In the genomic region with DNA sequence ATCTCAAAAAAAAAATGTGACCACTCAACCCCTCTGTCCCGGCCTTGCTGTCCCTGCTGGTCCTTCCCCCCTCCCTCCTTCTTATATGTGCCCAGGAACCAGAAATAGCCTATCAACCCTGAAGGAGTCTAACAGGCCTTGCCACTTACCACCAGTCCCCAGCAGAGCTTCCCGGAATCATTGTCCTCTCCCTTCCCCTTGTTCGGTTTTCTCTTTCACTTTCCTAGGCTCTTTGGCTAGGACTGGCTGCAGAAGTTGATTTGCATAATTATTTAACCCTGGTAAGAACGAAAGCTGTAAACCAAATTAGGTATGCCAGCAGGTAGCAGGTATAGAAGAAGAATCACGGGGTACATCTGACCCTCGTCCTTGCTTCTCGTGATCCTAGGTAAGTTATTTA, we compare ENCODE assay signal across 12 cellular contexts.
DNase-seq lines count a peak whose midpoint lies in the region; ATAC-seq and TF ChIP-seq lines count a peak whose summit lies in the region.
"Had no signal": no experiment of that assay in that cellular context is flagged by ENCODE, and none has a peak within 500 bp of the region (broad histone marks: within the 10 kb centered on the region; RNA-seq: fewer than 3 reads in every experiment).

No MANE protein-coding gene starts in this region.

- no peak overlapping the region for H3K4me3 ChIP-seq in gastrocnemius medialis

- H3K9me3 ChIP-seq in gastrocnemius medialis: no peaks in the 10 kb centered on the region

- TF ChIP-seq CTCF in gastrocnemius medialis (IDR thresholded peaks at IDR 0.05 in 4 of 5, conservative IDR thresholded peaks at IDR 0.05 in 1 of 5): no peak

- H3K36me3 ChIP-seq in gastrocnemius medialis: no peaks in the 10 kb centered on the region

- H3K4me1 ChIP-seq in gastrocnemius medialis: peaks cover 8 to 19% of the 10 kb centered on the region in 2 donors

- H3K27ac ChIP-seq in gastrocnemius medialis: peak overlapping the region in 3 of 4 donors; percentile 38 to 78 (median 68)

- intact Hi-C loops in gastrocnemius medialis (cut with DNase I; ENCODE audit: low total_unique reads): loop anchor here (5.0 kb wide), 2 partner anchors 50 to 70 kb away; a partner anchor contains a TSS

- in situ Hi-C loops in gastrocnemius medialis (cut with MboI; ENCODE audit: low sequenced_read_pairs in 4 of 4): no loop called here

- ATAC-seq in GM19023 (IDR thresholded peaks at IDR 0.05; ENCODE audit: unreplicated experiment): peak; percentile 94
- ATAC-seq in HG02610 (IDR thresholded peaks at IDR 0.05; ENCODE audit: unreplicated experiment): peak; percentile 91
- peak; percentile 84 for ATAC-seq in HG03520 (IDR thresholded peaks at IDR 0.05; ENCODE audit: unreplicated experiment)
- no peak for ATAC-seq in gastrocnemius medialis

- H3K27me3 ChIP-seq in gastrocnemius medialis: no peaks in the 10 kb centered on the region

- no peak for DNase-seq in gastrocnemius medialis
- DNase-seq in H4 (ENCODE audit: low spot score): no peak
- no peak for DNase-seq in SIG-M5 treated with dmso at 0.1 percent for 504 hours (lab: John Stamatoyannopoulos, UW; ENCODE audit: unreplicated experiment)
- DNase-seq in activated gamma-delta T cell (lab: John Stamatoyannopoulos, UW): no peak
- DNase-seq in NCI-H69 (lab: John Stamatoyannopoulos, UW): no peak
- DNase-seq: activated CD8-positive, alpha-beta memory T cell treated with anti-CD3 and anti-CD28 coated beads for 24 hours; DMS153; NCI-H1930; Right ventricle myocardium superior had no signal

- TF ChIP-seq POLR2A in gastrocnemius medialis (IDR thresholded peaks at IDR 0.05): no peak

Comparison
In these comparisons a context has a peak if more than half of its experiments do, and no peak if none do; other contexts are left out.
1. ATAC-seq: peak in GM19023 (single experiment), HG02610 (single experiment) and HG03520 (single experiment); none in gastrocnemius medialis (0 of 2).